In genomic region chrX:15151267-15152196, GRCh38 we compare ENCODE assay signal across 8 cellular contexts.
DNase-seq lines count a peak whose midpoint lies in the region; ATAC-seq and TF ChIP-seq lines count a peak whose summit lies in the region.

No MANE protein-coding gene starts in this region.

- no peaks in the 10 kb centered on the region for H3K27me3 Mint-ChIP-seq in activated naive CD4-positive, alpha-beta T cell treated with anti-CD3 and anti-CD28 coated beads for 36 hours (ENCODE audit: low read depth)

- H3K9me3 ChIP-seq in transverse colon = no peaks in the 10 kb centered on the region

- H3K27ac ChIP-seq in transverse colon = no peak overlapping the region

- H3K27ac Mint-ChIP-seq in activated naive CD4-positive, alpha-beta T cell treated with anti-CD3 and anti-CD28 coated beads for 36 hours = peak overlapping the region; percentile 69

- peak; percentile 26 for DNase-seq in stimulated activated CD4-positive, alpha-beta T cell treated with anti-CD3 and anti-CD28 coated beads, Interleukin-12 subunit alpha, Interleukin-12 subunit beta, amount 100 ng/mL, for 4 hours
- no peak for DNase-seq in stimulated activated CD4-positive, alpha-beta T cell treated with anti-CD3 and anti-CD28 coated beads, Interleukin-2, amount 100 ng/mL, for 48 hours
- peak; percentile 53 for DNase-seq in activated naive CD4-positive, alpha-beta T cell treated with anti-CD3 and anti-CD28 coated beads for 36 hours
- DNase-seq in GM19238 (ENCODE audit: insufficient read length, low spot score) (no peak), 8988T (no peak), retina (no peak), transverse colon (no peak)

- WGBS in transverse colon (ENCODE audit: low coverage in 1 of 2), 2 donors = 68 to 80% methylated on average over 1 to 4 of the region's 4 CpGs

- no peaks in the 10 kb centered on the region for H3K9me3 Mint-ChIP-seq in activated naive CD4-positive, alpha-beta T cell treated with anti-CD3 and anti-CD28 coated beads for 36 hours

- peaks cover 28% of the 10 kb centered on the region for H3K4me1 Mint-ChIP-seq in activated naive CD4-positive, alpha-beta T cell treated with anti-CD3 and anti-CD28 coated beads for 36 hours (ENCODE audit: low read depth)

- in situ Hi-C loops in transverse colon (cut with MboI; ENCODE audit: low pct_ligation_motif_present in 1 of 4, low pct_unique_long_range_greater_than_20kb in 1 of 4, low sequenced_read_pairs in 3 of 4) = no loop called here

- no peak overlapping the region for H3K4me3 ChIP-seq in transverse colon

- no peak for TF ChIP-seq EP300 in transverse colon (IDR thresholded peaks at IDR 0.05; ENCODE audit: low read depth)

- TF ChIP-seq POLR2A in transverse colon (IDR thresholded peaks at IDR 0.05) = no peak

- H3K4me3 Mint-ChIP-seq in activated naive CD4-positive, alpha-beta T cell treated with anti-CD3 and anti-CD28 coated beads for 36 hours = peak overlapping the region; percentile 32

- CTCF ChIA-PET in activated naive CD4-positive, alpha-beta T cell treated with anti-CD3 and anti-CD28 coated beads for 36 hours (lab: Charles Lee) = no interaction called here

- no peaks in the 10 kb centered on the region for H3K27me3 ChIP-seq in transverse colon

- H3K36me3 ChIP-seq in transverse colon = no peaks in the 10 kb centered on the region

- peaks cover 2% of the 10 kb centered on the region for H3K36me3 Mint-ChIP-seq in activated naive CD4-positive, alpha-beta T cell treated with anti-CD3 and anti-CD28 coated beads for 36 hours (ENCODE audit: low read depth)

- no peak for TF ChIP-seq CTCF in transverse colon (IDR thresholded peaks at IDR 0.05)

- ATAC-seq in HG03196 (IDR thresholded peaks at IDR 0.05; ENCODE audit: unreplicated experiment) = peak; percentile 78

- no peaks in the 10 kb centered on the region for H3K4me1 ChIP-seq in transverse colon

- intact Hi-C loops in activated naive CD4-positive, alpha-beta T cell treated with anti-CD3 and anti-CD28 coated beads for 36 hours (cut with micrococcal nuclease) = loop anchor here (1.0 to 10.0 kb wide), 3 partner anchors 8 to 1487 kb away; no protein-coding TSS in a partner anchor
- intact Hi-C loops in transverse colon (cut with DNase I; ENCODE audit: low total_unique reads) = no loop called here

Comparison
In these comparisons a context has a peak if more than half of its experiments do, and no peak if none do; other contexts are left out.
1. DNase-seq: peak in stimulated activated CD4-positive, alpha-beta T cell treated with anti-CD3 and anti-CD28 coated beads, Interleukin-12 subunit alpha, Interleukin-12 subunit beta, amount 100 ng/mL, for 4 hours (single experiment) and activated naive CD4-positive, alpha-beta T cell treated with anti-CD3 and anti-CD28 coated beads for 36 hours (single experiment); none in stimulated activated CD4-positive, alpha-beta T cell treated with anti-CD3 and anti-CD28 coated beads, Interleukin-2, amount 100 ng/mL, for 48 hours (0 of 2), GM19238 (single experiment), 8988T (single experiment), retina (single experiment) and transverse colon (single experiment).